ENCODE assay signal across 8 cellular contexts in the genomic region with DNA sequence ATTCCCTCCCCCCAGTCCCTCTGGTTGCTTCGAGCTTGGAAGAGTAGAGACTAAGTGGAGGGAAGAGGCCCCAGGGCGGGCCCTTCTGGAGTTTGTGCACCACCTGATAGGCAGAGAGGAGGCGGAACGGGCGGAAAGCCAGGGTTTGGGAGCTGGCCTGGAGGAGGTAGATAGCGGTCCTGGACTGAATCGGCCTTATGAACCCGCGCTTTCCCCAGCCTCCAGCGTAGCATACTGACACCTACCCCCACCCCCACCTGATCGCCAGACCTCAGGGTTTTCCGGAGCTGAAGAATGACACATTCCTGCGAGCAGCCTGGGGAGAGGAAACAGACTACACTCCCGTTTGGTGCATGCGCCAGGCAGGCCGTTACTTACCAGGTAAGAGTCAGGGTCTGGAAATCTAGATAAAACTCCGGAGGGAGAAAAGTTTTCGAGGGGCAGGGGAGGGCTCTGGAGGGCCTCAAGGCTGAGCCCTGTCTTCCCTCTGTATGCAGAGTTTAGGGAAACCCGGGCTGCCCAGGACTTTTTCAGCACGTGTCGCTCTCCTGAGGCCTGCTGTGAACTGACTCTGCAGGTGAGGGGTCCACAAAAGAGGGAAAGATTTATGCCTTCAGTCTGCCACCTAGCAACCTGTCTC. TPM values are rescaled to one million over a fixed set of nuclear protein-coding genes. Genes with fewer than 3 reads are reported as not detected.
DNase-seq lines count a peak whose midpoint lies in the region; ATAC-seq and TF ChIP-seq lines count a peak whose summit lies in the region.

No MANE protein-coding gene starts in this region.

- ATAC-seq in stimulated activated naive CD8-positive, alpha-beta T cell treated with anti-CD3 and anti-CD28 coated beads, Interleukin-15, amount 100 ng/mL, for 72 hours: peak; percentile 11

- H3K4me3 Mint-ChIP-seq in stimulated activated naive CD8-positive, alpha-beta T cell treated with anti-CD3 and anti-CD28 coated beads, Interleukin-15, amount 100 ng/mL, for 72 hours: peak overlapping the region; percentile 88 to 95

- in situ Hi-C loops in GM13977 (cut with MboI; ENCODE audit: low pct_unique_long_range_greater_than_20kb, low sequenced_read_pairs, unreplicated experiment): loop anchor here (25.0 kb wide), 1 partner anchor 475 kb away; a partner anchor contains a TSS

- H3K9me3 ChIP-seq in mononuclear cell (ENCODE audit: low read depth, low read length): no peaks in the 10 kb centered on the region

- H3K4me1 Mint-ChIP-seq in stimulated activated naive CD8-positive, alpha-beta T cell treated with anti-CD3 and anti-CD28 coated beads, Interleukin-15, amount 100 ng/mL, for 72 hours: peaks cover 50% of the 10 kb centered on the region

- peak overlapping the region; percentile 86 for H3K4me3 ChIP-seq in mononuclear cell (ENCODE audit: low read length)

- H3K27ac ChIP-seq in epithelial cell of prostate: peak overlapping the region; percentile 76

- peaks cover 36% of the 10 kb centered on the region for H3K4me1 ChIP-seq in mononuclear cell (ENCODE audit: insufficient read depth, low read length)

- H3K9me3 Mint-ChIP-seq in stimulated activated naive CD8-positive, alpha-beta T cell treated with anti-CD3 and anti-CD28 coated beads, Interleukin-15, amount 100 ng/mL, for 72 hours: no peaks in the 10 kb centered on the region

- TF ChIP-seq CTCF in GM13977 (IDR thresholded peaks at IDR 0.05; ENCODE audit: extremely low read depth, insufficient read depth, missing control alignments): no peak

- H3K27ac Mint-ChIP-seq in stimulated activated naive CD8-positive, alpha-beta T cell treated with anti-CD3 and anti-CD28 coated beads, Interleukin-15, amount 100 ng/mL, for 72 hours: peak overlapping the region; percentile 65 to 93

- H3K27me3 Mint-ChIP-seq in stimulated activated naive CD8-positive, alpha-beta T cell treated with anti-CD3 and anti-CD28 coated beads, Interleukin-15, amount 100 ng/mL, for 72 hours: no peaks in the 10 kb centered on the region

- no peaks in the 10 kb centered on the region for H3K27me3 ChIP-seq in mononuclear cell (ENCODE audit: insufficient read depth, low read length)

- peak; percentile 45 for DNase-seq in NCI-H1092 treated with DMSO at 0.1 percent for 48 hours (lab: John Stamatoyannopoulos, UW)
- DNase-seq in NCI-H1092 (lab: John Stamatoyannopoulos, UW): no peak
- DNase-seq in NCI-H2107 treated with DMSO at 0.1 percent for 48 hours (lab: John Stamatoyannopoulos, UW; ENCODE audit: unreplicated experiment): peak; percentile 45
- DNase-seq in activated CD4-positive, alpha-beta T cell treated with anti-CD3 and anti-CD28 coated beads, Interleukin-2, amount 50 U/mL, for 48 hours: peak; percentile 63 to 69
- no peak for DNase-seq in epithelial cell of prostate (ENCODE audit: low read depth, low spot score)
- peak; percentile 25 to 35 for DNase-seq in stimulated activated naive CD8-positive, alpha-beta T cell treated with anti-CD3 and anti-CD28 coated beads, Interleukin-15, amount 100 ng/mL, for 72 hours
- no peak for DNase-seq in GM13977 (ENCODE audit: low spot score)

RNA-seq across cellular contexts. Expression of a gene that starts 0.7 kb away (rescaled TPM):
- 21.7 TPM for total RNA-seq in mononuclear cell

RNA-seq across cellular contexts. Expression of a gene that starts 1.6 kb away (rescaled TPM):
- 10.1 TPM for total RNA-seq in mononuclear cell

RNA-seq across cellular contexts. Expression of a gene that starts 26.4 kb away (rescaled TPM):
- total RNA-seq in mononuclear cell: 8.0 TPM

Comparison
In these comparisons a context has a peak if more than half of its experiments do, and no peak if none do; other contexts are left out.
1. DNase-seq: peak in NCI-H1092 treated with DMSO at 0.1 percent for 48 hours (single experiment), NCI-H2107 treated with DMSO at 0.1 percent for 48 hours (single experiment), activated CD4-positive, alpha-beta T cell treated with anti-CD3 and anti-CD28 coated beads, Interleukin-2, amount 50 U/mL, for 48 hours (2 of 2) and stimulated activated naive CD8-positive, alpha-beta T cell treated with anti-CD3 and anti-CD28 coated beads, Interleukin-15, amount 100 ng/mL, for 72 hours (2 of 2); none in NCI-H1092 (single experiment), epithelial cell of prostate (single experiment) and GM13977 (single experiment).